Comparison of ENCODE assay signal across 8 cellular contexts in the genomic region with DNA sequence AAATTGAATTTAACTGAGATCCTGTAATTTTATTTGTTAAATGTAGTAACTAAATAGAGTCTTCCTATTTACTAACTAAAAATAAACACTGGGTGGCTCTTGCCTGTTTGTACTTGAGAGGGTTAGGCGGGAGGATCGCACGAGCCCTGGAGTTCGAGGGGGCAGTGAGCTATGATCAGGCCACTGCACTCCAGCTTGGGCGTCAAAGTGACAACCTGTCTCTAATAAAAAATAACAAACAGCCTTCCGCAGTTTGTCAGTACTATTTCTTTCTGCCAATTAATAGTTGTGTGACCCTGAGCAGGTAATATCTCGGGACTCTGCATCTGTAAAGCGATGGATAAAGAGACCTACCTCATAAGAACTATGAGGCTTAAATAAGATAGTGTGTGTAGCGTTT. TPM values are rescaled to one million over a fixed set of nuclear protein-coding genes. Genes with fewer than 3 reads are reported as not detected.
DNase-seq lines count a peak whose midpoint lies in the region; ATAC-seq and TF ChIP-seq lines count a peak whose summit lies in the region.

No MANE protein-coding gene starts in this region.

- H3K36me3 Mint-ChIP-seq in GM23338 (ENCODE audit: low read depth): peaks cover 15% of the 10 kb centered on the region
- peaks cover 6% of the 10 kb centered on the region for H3K36me3 Mint-ChIP-seq in progenitor cell of endocrine pancreas (ENCODE audit: insufficient read depth)

- no peak for ATAC-seq in GM23338
- no peak for ATAC-seq in HG02973 (IDR thresholded peaks at IDR 0.05; ENCODE audit: unreplicated experiment)

- H3K27ac Mint-ChIP-seq in GM23338 (peak overlapping the region; percentile 99; the same call in 1 of the 2 replicates), progenitor cell of endocrine pancreas (peak overlapping the region; percentile 99)

- H3K4me3 Mint-ChIP-seq in GM23338 (peak overlapping the region; percentile 91), progenitor cell of endocrine pancreas (ENCODE audit: low read depth) (peak overlapping the region; percentile 91)

- peak overlapping the region; percentile 86 for H3K4me3 ChIP-seq in GM23338
- H3K4me3 ChIP-seq in SJCRH30: peak overlapping the region; percentile 97
- peak overlapping the region; percentile 86 to 95 (median 88) for H3K4me3 ChIP-seq in fibroblast of lung (replicated peaks in 1 of 4; ENCODE audit: control extremely low read depth in 1 of 4, insufficient read depth in 1 of 4, low read depth in 3 of 4, low read length in 4 of 4)

- H3K4me1 ChIP-seq in GM23338 (ENCODE audit: insufficient read depth) (peaks cover 9% of the 10 kb centered on the region), SJCRH30 (no peaks in the 10 kb centered on the region), fibroblast of lung (ENCODE audit: control insufficient read depth, extremely low read depth, insufficient read depth, low read length) (peaks cover 2% of the 10 kb centered on the region)

- no peak for DNase-seq in GM23338 (ENCODE audit: low spot score)
- DNase-seq in SJCRH30: no peak
- no peak for DNase-seq in fibroblast of lung (ENCODE audit: low read depth in 2 of 2)
- DNase-seq in progenitor cell of endocrine pancreas (ENCODE audit: low spot score, unreplicated experiment): no peak
- DNase-seq in glomerular visceral epithelial cell (ENCODE audit: extremely low spot score): no peak
- DNase-seq in GDM1 (lab: John Stamatoyannopoulos, UW): no peak
- DNase-seq in DMS153 treated with DMSO at 0.1 percent for 48 hours (lab: John Stamatoyannopoulos, UW; ENCODE audit: unreplicated experiment): no peak

- H3K27ac ChIP-seq in GM23338 (ENCODE audit: low read depth) (no peak overlapping the region), SJCRH30 (peak overlapping the region; percentile 96), fibroblast of lung (ENCODE audit: insufficient read depth, low read length) (peak overlapping the region; percentile 97)

- H3K9me3 ChIP-seq in SJCRH30 (replicated peaks) (no peaks in the 10 kb centered on the region), fibroblast of lung (ENCODE audit: control insufficient read depth, insufficient read depth, low read depth, low read length) (no peaks in the 10 kb centered on the region)

- H3K4me1 Mint-ChIP-seq in GM23338: peaks cover 17% of the 10 kb centered on the region; the same call in 2 of the 3 replicates
- peaks cover 14% of the 10 kb centered on the region for H3K4me1 Mint-ChIP-seq in progenitor cell of endocrine pancreas (ENCODE audit: low read depth)

- H3K79me2 ChIP-seq in GM23338 (replicated peaks; ENCODE audit: insufficient read depth): peaks cover 17% of the 10 kb centered on the region
- H3K79me2 ChIP-seq in fibroblast of lung (ENCODE audit: control insufficient read depth, insufficient read depth, low read length): peaks cover 35% of the 10 kb centered on the region

- peaks cover 12% of the 10 kb centered on the region; the same call in 1 of the 2 replicates for H3F3A ChIP-seq in GM23338 (replicated peaks; ENCODE audit: low read depth)

- H4K20me1 ChIP-seq in GM23338 (replicated peaks; ENCODE audit: insufficient read depth): 0 out of 2 replicates have a peak, but pooled peaks cover 4% of the 10 kb centered on the region
- H4K20me1 ChIP-seq in fibroblast of lung (ENCODE audit: control insufficient read depth, extremely low read depth, insufficient read depth, low read length): no peaks in the 10 kb centered on the region

- H3K4me2 ChIP-seq in GM23338 (peak overlapping the region; percentile 96), fibroblast of lung (ENCODE audit: extremely low read depth, insufficient read depth, low read length) (peak overlapping the region; percentile 90)

- TF ChIP-seq CTCF in GM23338 (conservative IDR thresholded peaks at IDR 0.05; ENCODE audit: low read depth in 2 of 2) (no peak), fibroblast of lung (conservative IDR thresholded peaks at IDR 0.05 in 1 of 2, IDR thresholded peaks at IDR 0.05 in 1 of 2; ENCODE audit: low read depth in 1 of 2, low read length in 2 of 2) (no peak), progenitor cell of endocrine pancreas (IDR thresholded peaks at IDR 0.05; ENCODE audit: unreplicated experiment) (no peak)

- H3K9me3 Mint-ChIP-seq in GM23338: no peaks in the 10 kb centered on the region
- H3K9me3 Mint-ChIP-seq in progenitor cell of endocrine pancreas (ENCODE audit: low read depth): no peaks in the 10 kb centered on the region

- peaks cover 4% of the 10 kb centered on the region for H3K27me3 Mint-ChIP-seq in GM23338 (ENCODE audit: insufficient read depth, low read depth, poor library complexity)
- H3K27me3 Mint-ChIP-seq in progenitor cell of endocrine pancreas: no peaks in the 10 kb centered on the region

- H3K9me2 ChIP-seq in GM23338 (ENCODE audit: insufficient read depth): no peaks in the 10 kb centered on the region

- peaks cover 14% of the 10 kb centered on the region; the same call in 1 of the 2 replicates for H3K27me3 ChIP-seq in GM23338 (ENCODE audit: insufficient read depth)
- H3K27me3 ChIP-seq in SJCRH30: no peaks in the 10 kb centered on the region
- no peaks in the 10 kb centered on the region for H3K27me3 ChIP-seq in fibroblast of lung (ENCODE audit: control insufficient read depth, insufficient read depth, low read length)

- H3K9ac ChIP-seq in fibroblast of lung (ENCODE audit: insufficient read depth, low read length): peak overlapping the region; percentile 97

- H2AFZ ChIP-seq in GM23338: peak overlapping the region; percentile 99
- H2AFZ ChIP-seq in fibroblast of lung (ENCODE audit: low read length): peak overlapping the region; percentile 100

- H3K36me3 ChIP-seq in GM23338 (ENCODE audit: insufficient read depth) (no peaks in the 10 kb centered on the region), SJCRH30 (peaks cover 8% of the 10 kb centered on the region; the same call in 1 of the 2 replicates), fibroblast of lung (ENCODE audit: control insufficient read depth, insufficient read depth, low read length) (no peaks in the 10 kb centered on the region)

RNA-seq across cellular contexts. Expression of a gene that starts 0.8 kb away (rescaled TPM):
- 12.9 and 14.3 TPM in 2 replicates for total RNA-seq in GM23338 (2014; rRNA removed; shearing (Covaris generic))
- polyA plus RNA-seq in GM23338 (2016; fragmentation: Nextera tagmentation; extraction: Ambion mirVana) (4.5 and 5.0 TPM in 2 replicates), fibroblast of lung (11.2 and 15.3 TPM in 2 replicates)
- 14.4 and 16.2 TPM in 2 replicates for total RNA-seq in SJCRH30 (2014; rRNA removed; shearing (Covaris generic))
- total RNA-seq in fibroblast of lung (9.0 and 11.1 TPM in 2 replicates), progenitor cell of endocrine pancreas (14.5 and 15.4 TPM in 2 replicates)
- polyA plus RNA-seq in fibroblast of lung (2012): 10.1 and 13.5 TPM in 2 replicates
- 42.6 and 74.2 TPM in 2 replicates for polyA minus RNA-seq in fibroblast of lung (ENCODE audit: low replicate concordance)

RNA-seq across cellular contexts. Expression of a gene that starts 11.2 kb away (rescaled TPM):
- total RNA-seq in GM23338 (2014; rRNA removed; shearing (Covaris generic)): 0.27 TPM in 1 of 2 replicates, not detected in the other
- not detected in 2 replicates for polyA plus RNA-seq in GM23338 (2016; fragmentation: Nextera tagmentation; extraction: Ambion mirVana)
- 1.3 and 1.4 TPM in 2 replicates for total RNA-seq in SJCRH30 (2014; rRNA removed; shearing (Covaris generic))
- total RNA-seq in fibroblast of lung: under 0.01 and 0.17 TPM in 2 replicates
- 0.06 and 0.12 TPM in 2 replicates for polyA plus RNA-seq in fibroblast of lung
- not detected in 2 replicates for polyA plus RNA-seq in fibroblast of lung (2012)
- not detected in 2 replicates for polyA minus RNA-seq in fibroblast of lung (ENCODE audit: low replicate concordance)
- total RNA-seq in progenitor cell of endocrine pancreas: 1.1 and 1.2 TPM in 2 replicates

RNA-seq across cellular contexts. Expression of a gene that starts 41.8 kb away (rescaled TPM):
- total RNA-seq in GM23338 (2014; rRNA removed; shearing (Covaris generic)): 144 and 157 TPM in 2 replicates
- polyA plus RNA-seq in GM23338 (2016; fragmentation: Nextera tagmentation; extraction: Ambion mirVana) (227 and 249 TPM in 2 replicates), fibroblast of lung (544 and 761 TPM in 2 replicates)
- total RNA-seq in SJCRH30 (2014; rRNA removed; shearing (Covaris generic)): 179 and 180 TPM in 2 replicates
- total RNA-seq in fibroblast of lung (121 and 173 TPM in 2 replicates), progenitor cell of endocrine pancreas (133 and 134 TPM in 2 replicates)
- 361 and 444 TPM in 2 replicates for polyA plus RNA-seq in fibroblast of lung (2012)
- polyA minus RNA-seq in fibroblast of lung (ENCODE audit: low replicate concordance): 664 and 790 TPM in 2 replicates
